Comparison of ENCODE assay signal across 15 cellular contexts in genomic region chr11:129694966-129695365, GRCh38.
DNase-seq lines count a peak whose midpoint lies in the region; ATAC-seq, FAIRE-seq and TF ChIP-seq lines count a peak whose summit lies in the region.
"Had no signal": no experiment of that assay in that cellular context is flagged by ENCODE, and none has a peak within 500 bp of the region (broad histone marks: within the 10 kb centered on the region; RNA-seq: fewer than 3 reads in every experiment).

No MANE protein-coding gene starts in this region.

- H2BK12ac ChIP-seq in trophoblast cell (ENCODE audit: low read length), result peak overlapping the region; percentile 10

- H2BK120ac ChIP-seq in trophoblast cell (ENCODE audit: insufficient read depth, low read length, poor library complexity), result no peak overlapping the region

- H3K9ac ChIP-seq in OCI-LY3 (ENCODE audit: low read length) (no peak overlapping the region), trophoblast cell (ENCODE audit: low read length) (no peak overlapping the region), Karpas-422 (ENCODE audit: low read length) (no peak overlapping the region)

- peaks cover 16% of the 10 kb centered on the region for H3K4me1 Mint-ChIP-seq in activated T-cell treated with anti-CD3 and anti-CD28 coated beads, Interleukin-2, amount 50 U/mL, for 72 hours (ENCODE audit: low read depth)

- H2AK5ac ChIP-seq in trophoblast cell (ENCODE audit: low read length), result peak overlapping the region; percentile 8

- no peaks in the 10 kb centered on the region for H3K36me3 Mint-ChIP-seq in activated T-cell treated with anti-CD3 and anti-CD28 coated beads, Interleukin-2, amount 50 U/mL, for 72 hours (ENCODE audit: insufficient read depth in 2 of 2)
- H3K36me3 Mint-ChIP-seq: naive B cell had no signal

- H3K4me2 ChIP-seq in OCI-LY3 (ENCODE audit: low read length) (no peak overlapping the region), trophoblast cell (ENCODE audit: low read length) (no peak overlapping the region), Karpas-422 (ENCODE audit: low read depth, low read length, poor library complexity, severe bottlenecking) (no peak overlapping the region)

- H3K79me1 ChIP-seq in trophoblast cell (ENCODE audit: low read length), result peaks cover 15% of the 10 kb centered on the region

- H4K20me1 ChIP-seq in OCI-LY3 (ENCODE audit: insufficient read depth, low read length), result no peaks in the 10 kb centered on the region
- H4K20me1 ChIP-seq in Karpas-422 (ENCODE audit: insufficient read depth, low read depth, low read length), result no peaks in the 10 kb centered on the region

- no peak overlapping the region for H4K91ac ChIP-seq in trophoblast cell (ENCODE audit: low read depth, low read length)

- no peaks in the 10 kb centered on the region for H3K27me3 ChIP-seq in OCI-LY3 (ENCODE audit: low read depth, low read length)
- H3K27me3 ChIP-seq in bronchial epithelial cell (ENCODE audit: control insufficient read depth, insufficient read depth, low read length), result no peaks in the 10 kb centered on the region
- no peaks in the 10 kb centered on the region for H3K27me3 ChIP-seq in trophoblast cell (ENCODE audit: insufficient read depth, low read length)
- H3K27me3 ChIP-seq in Karpas-422 (ENCODE audit: low read length), result no peaks in the 10 kb centered on the region
- H3K27me3 ChIP-seq: ascending aorta had no signal

- no peaks in the 10 kb centered on the region for H3K9me3 Mint-ChIP-seq in activated T-cell treated with anti-CD3 and anti-CD28 coated beads, Interleukin-2, amount 50 U/mL, for 72 hours

- H3K79me2 ChIP-seq in OCI-LY3 (ENCODE audit: low read length), result no peaks in the 10 kb centered on the region
- peaks cover 2% of the 10 kb centered on the region for H3K79me2 ChIP-seq in trophoblast cell (ENCODE audit: control insufficient read depth, insufficient read depth, low read length, poor library complexity)
- H3K79me2 ChIP-seq in Karpas-422 (ENCODE audit: low read length), result no peaks in the 10 kb centered on the region

- H3K27me3 Mint-ChIP-seq in activated T-cell treated with anti-CD3 and anti-CD28 coated beads, Interleukin-2, amount 50 U/mL, for 72 hours (ENCODE audit: low read depth), result peaks cover 8% of the 10 kb centered on the region

- H3K4me1 ChIP-seq in OCI-LY3 (ENCODE audit: low read length) (peaks cover 5% of the 10 kb centered on the region; the same call in 1 of the 2 replicates), trophoblast cell (ENCODE audit: control insufficient read depth in 1 of 2, insufficient read depth in 2 of 2, low read length in 2 of 2) (peaks cover 12 to 18% of the 10 kb centered on the region in 2 experiments), Karpas-422 (ENCODE audit: low read length) (no peaks in the 10 kb centered on the region)
- H3K4me1 ChIP-seq: ascending aorta had no signal

- H3K27ac ChIP-seq in OCI-LY3 (ENCODE audit: low read length) (no peak overlapping the region), trophoblast cell (ENCODE audit: low read depth, low read length) (no peak overlapping the region), Karpas-422 (ENCODE audit: low read length) (no peak overlapping the region)
- H3K27ac ChIP-seq: A549, ascending aorta, dorsolateral prefrontal cortex, thoracic aorta had no signal

- no peak overlapping the region for H3K18ac ChIP-seq in trophoblast cell (ENCODE audit: low read length)

- H3K9me2 ChIP-seq in Karpas-422 (replicated peaks; ENCODE audit: insufficient read depth, low read length), result no peaks in the 10 kb centered on the region

- peak; percentile 47 for FAIRE-seq in bronchial epithelial cell (lab: Jason Lieb, UNC)
- FAIRE-seq: A549 had no signal

- H3K27ac Mint-ChIP-seq in activated T-cell treated with anti-CD3 and anti-CD28 coated beads, Interleukin-2, amount 50 U/mL, for 72 hours, result no peak overlapping the region

- WGBS in trophoblast cell (ENCODE audit: extremely low coverage, insufficient coverage, insufficient read length), result no CpG with 5 or more reads among the region's 10 CpGs

- no peak overlapping the region for H3K4ac ChIP-seq in trophoblast cell (ENCODE audit: low read depth, low read length)

- peak overlapping the region; percentile 73 to 86 for H3K4me3 Mint-ChIP-seq in activated T-cell treated with anti-CD3 and anti-CD28 coated beads, Interleukin-2, amount 50 U/mL, for 72 hours

- no peak for TF ChIP-seq CTCF in OCI-LY3 (IDR thresholded peaks at IDR 0.05; ENCODE audit: low read depth, low read length)
- TF ChIP-seq CTCF in bronchial epithelial cell (IDR thresholded peaks at IDR 0.05; ENCODE audit: insufficient read depth, low read length, severe bottlenecking), result no peak

- no peak overlapping the region for H4K8ac ChIP-seq in trophoblast cell (ENCODE audit: low read depth, low read length)

- no peaks in the 10 kb centered on the region for H3K9me3 ChIP-seq in OCI-LY3 (ENCODE audit: insufficient read depth, low read length)
- H3K9me3 ChIP-seq in trophoblast cell (ENCODE audit: insufficient read depth, low read depth, low read length), result no peaks in the 10 kb centered on the region
- H3K9me3 ChIP-seq in Karpas-422 (ENCODE audit: low read length), result no peaks in the 10 kb centered on the region
- H3K9me3 ChIP-seq: A549, ascending aorta, Caco-2, thoracic aorta had no signal

- no peak overlapping the region for H4K12ac ChIP-seq in trophoblast cell (ENCODE audit: low read depth, low read length)

- no peak overlapping the region for H3K14ac ChIP-seq in trophoblast cell (ENCODE audit: low read length)

- no peak for ATAC-seq in activated T-cell treated with anti-CD3 and anti-CD28 coated beads, Interleukin-2, amount 50 U/mL, for 72 hours (replicated peaks in 1 of 2)
- no peak for ATAC-seq in GM21367 (IDR thresholded peaks at IDR 0.05; ENCODE audit: unreplicated experiment)

- H3K36me3 ChIP-seq in OCI-LY3 (replicated peaks; ENCODE audit: low read depth, low read length), result no peaks in the 10 kb centered on the region
- no peaks in the 10 kb centered on the region for H3K36me3 ChIP-seq in bronchial epithelial cell (ENCODE audit: control insufficient read depth, insufficient read depth, low read length)
- no peaks in the 10 kb centered on the region for H3K36me3 ChIP-seq in trophoblast cell (ENCODE audit: control insufficient read depth in 1 of 2, insufficient read depth in 2 of 2, low read length in 2 of 2)
- no peaks in the 10 kb centered on the region for H3K36me3 ChIP-seq in Karpas-422 (ENCODE audit: insufficient read depth, low read length)
- H3K36me3 ChIP-seq: ascending aorta, thoracic aorta had no signal

- no peak overlapping the region for H3K23ac ChIP-seq in trophoblast cell (ENCODE audit: low read length)

- no peak for DNase-seq in activated T-cell treated with anti-CD3 and anti-CD28 coated beads, Interleukin-2, amount 50 U/mL, for 72 hours
- no peak for DNase-seq in activated T-cell treated with anti-CD3 and anti-CD28 coated beads, Interleukin-2, amount 50 U/mL, for 1 hour
- DNase-seq in bronchial epithelial cell (ENCODE audit: low read depth), result peak; percentile 47
- no peak for DNase-seq in trophoblast cell
- no peak for DNase-seq in foreskin melanocyte
- no peak for DNase-seq in Karpas-422
- DNase-seq: dorsolateral prefrontal cortex, NCI-H1417 treated with DMSO at 0.1 percent for 48 hours had no signal

- H2BK5ac ChIP-seq in trophoblast cell (ENCODE audit: low read depth, low read length, poor library complexity), result no peak overlapping the region

- 0 out of 2 replicates have a peak overlapping the region, but pooled peaks have one; percentile 95 for H2AFZ ChIP-seq in OCI-LY3 (ENCODE audit: low read depth, low read length)
- H2AFZ ChIP-seq in trophoblast cell (ENCODE audit: insufficient read depth, low read length, poor library complexity), result no peak overlapping the region
- no peak overlapping the region for H2AFZ ChIP-seq in Karpas-422 (ENCODE audit: low read length)

- no peak overlapping the region for H3K4me3 ChIP-seq in OCI-LY3 (ENCODE audit: low read length)
- no peak overlapping the region for H3K4me3 ChIP-seq in bronchial epithelial cell (ENCODE audit: low read depth, low read length)
- H3K4me3 ChIP-seq in trophoblast cell (ENCODE audit: low read depth, low read length), result no peak overlapping the region
- H3K4me3 ChIP-seq in Karpas-422 (ENCODE audit: low read length), result no peak overlapping the region
- H3K4me3 ChIP-seq: A549 had no signal
